8 cellular contexts compared by ENCODE assay signal in genomic region chr17:18087610-18088491, GRCh38. TPM values are rescaled to one million over a fixed set of nuclear protein-coding genes. Genes with fewer than 3 reads are reported as not detected.
A peak's percentile ranks its signal among the peaks of the same experiment; 100 is the strongest.
DNase-seq lines count a peak whose midpoint lies in the region; ATAC-seq and TF ChIP-seq lines count a peak whose summit lies in the region.

TSS of gene DRG2 (plus strand) at chr17:18087948. CDS start at chr17:18088024, 76 bp downstream.

- H4K8ac ChIP-seq in mesendoderm (ENCODE audit: low read depth, low read length) = peak within 1 kb of the TSS; percentile 94

- H3K4ac ChIP-seq in mesendoderm (ENCODE audit: low read depth, low read length) = peak within 1 kb of the TSS; percentile 91

- H3K18ac ChIP-seq in mesendoderm (ENCODE audit: low read length) = peak within 1 kb of the TSS; percentile 9

- H3K27ac ChIP-seq in CD8-positive, alpha-beta memory T cell (ENCODE audit: low read depth, low read length) = peak within 1 kb of the TSS; percentile 89
- H3K27ac ChIP-seq in endodermal cell (ENCODE audit: low read depth, low read length) (peak within 1 kb of the TSS; percentile 74), mesendoderm (ENCODE audit: low read depth, low read length) (no peak within 1 kb of the TSS)

- peak within 1 kb of the TSS; percentile 96 to 99 (median 98) for H3K4me3 Mint-ChIP-seq in CD8-positive, alpha-beta memory T cell
- peak within 1 kb of the TSS; percentile 99 for H3K4me3 Mint-ChIP-seq in activated CD8-positive, alpha-beta memory T cell treated with anti-CD3 and anti-CD28 coated beads, Interleukin-2, amount 10 ng/mL, durations not matched to agents 7 days and 5 days
- peak within 1 kb of the TSS; percentile 96 for H3K4me3 Mint-ChIP-seq in endodermal cell

- peak; percentile 80 for ATAC-seq in GM19468 (IDR thresholded peaks at IDR 0.05; ENCODE audit: extremely low read depth, unreplicated experiment)
- peak; percentile 95 for ATAC-seq in activated CD8-positive, alpha-beta memory T cell treated with anti-CD3 and anti-CD28 coated beads, Interleukin-2, amount 10 ng/mL, durations not matched to agents 7 days and 5 days

- H3K36me3 ChIP-seq in CD8-positive, alpha-beta memory T cell (ENCODE audit: insufficient read depth, low read length) = no peaks in the 10 kb centered on the region
- H3K36me3 ChIP-seq in NT2/D1 (ENCODE audit: insufficient read depth, insufficient read length, low read length) (peaks cover 17% of the 10 kb centered on the region), endodermal cell (ENCODE audit: control insufficient read depth, insufficient read depth, low read length) (no peaks in the 10 kb centered on the region), mesendoderm (ENCODE audit: control insufficient read depth, insufficient read depth, low read length) (no peaks in the 10 kb centered on the region)

- no peak for TF ChIP-seq CTCF in endodermal cell (conservative IDR thresholded peaks at IDR 0.05)

- H3K23ac ChIP-seq in mesendoderm (ENCODE audit: low read length) = peak within 1 kb of the TSS; percentile 45

- H3K27me3 Mint-ChIP-seq in CD8-positive, alpha-beta memory T cell = no peaks in the 10 kb centered on the region
- H3K27me3 Mint-ChIP-seq in activated CD8-positive, alpha-beta memory T cell treated with anti-CD3 and anti-CD28 coated beads, Interleukin-2, amount 10 ng/mL, durations not matched to agents 7 days and 5 days = no peaks in the 10 kb centered on the region
- H3K27me3 Mint-ChIP-seq in endodermal cell (ENCODE audit: insufficient read depth) = no peaks in the 10 kb centered on the region

- H3K4me2 ChIP-seq in mesendoderm (ENCODE audit: low read length) = peak within 1 kb of the TSS; percentile 88

- peaks cover 20% of the 10 kb centered on the region for H3K4me1 ChIP-seq in CD8-positive, alpha-beta memory T cell (ENCODE audit: insufficient read depth, low read length)
- H3K4me1 ChIP-seq in NT2/D1 (ENCODE audit: insufficient read depth, insufficient read length) (peaks cover 3% of the 10 kb centered on the region), endodermal cell (ENCODE audit: control insufficient read depth, insufficient read depth, low read length) (no peaks in the 10 kb centered on the region), mesendoderm (ENCODE audit: control insufficient read depth, low read depth, low read length) (peaks cover 2% of the 10 kb centered on the region)

- H3K4me3 ChIP-seq in CD8-positive, alpha-beta memory T cell (ENCODE audit: low read length) = peak within 1 kb of the TSS; percentile 96
- H3K4me3 ChIP-seq in NT2/D1 (ENCODE audit: insufficient read length, low read depth) = peak within 1 kb of the TSS; percentile 88
- H3K4me3 ChIP-seq in endodermal cell (ENCODE audit: low read length) = peak within 1 kb of the TSS; percentile 98
- H3K4me3 ChIP-seq in mesendoderm (ENCODE audit: low read length) = peak within 1 kb of the TSS; percentile 83

- peak within 1 kb of the TSS; percentile 88 for H3K9ac ChIP-seq in NT2/D1 (ENCODE audit: insufficient read length, low read depth)
- H3K9ac ChIP-seq in endodermal cell (ENCODE audit: extremely low read depth, low read length, poor library complexity, severe bottlenecking) = peak within 1 kb of the TSS; percentile 73
- peak within 1 kb of the TSS; percentile 78 for H3K9ac ChIP-seq in mesendoderm (ENCODE audit: low read length)

- H3K79me1 ChIP-seq in mesendoderm (ENCODE audit: low read length) = peaks cover 10% of the 10 kb centered on the region

- H3K79me2 ChIP-seq in mesendoderm (ENCODE audit: control insufficient read depth, insufficient read depth, low read length) = peaks cover 10% of the 10 kb centered on the region

- POLR2A ChIA-PET in CD8-positive, alpha-beta memory T cell (lab: Charles Lee) = interaction anchor here (0.5 kb wide), 1 partner anchor 725 kb away, joined by 4 read pairs; no protein-coding TSS in a partner anchor

- CTCF ChIA-PET in CD8-positive, alpha-beta memory T cell (lab: Charles Lee) = no interaction called here
- CTCF ChIA-PET in activated CD8-positive, alpha-beta memory T cell treated with anti-CD3 and anti-CD28 coated beads, Interleukin-2, amount 10 ng/mL, durations not matched to agents 7 days and 5 days (lab: Charles Lee) = interaction anchor here (1.2 to 1.4 kb wide), 2 partner anchors 19 to 50 kb away, joined by 3 to 4 read pairs; no protein-coding TSS in a partner anchor

- H3K56ac ChIP-seq in mesendoderm (ENCODE audit: low read length) = peak within 1 kb of the TSS; percentile 91

- WGBS in endodermal cell (ENCODE audit: insufficient coverage in 1 of 2, insufficient read length in 1 of 2), 2 experiments = 3 to 4% methylated on average over 43 to 52 of the region's 52 CpGs
- no CpG with 5 or more reads among the region's 52 CpGs for WGBS in mesendoderm (ENCODE audit: extremely low coverage, insufficient coverage, low lambda C conversion rate)

- peaks cover 24 to 41% (median 32%) of the 10 kb centered on the region in 3 donors for H3K4me1 Mint-ChIP-seq in CD8-positive, alpha-beta memory T cell
- H3K4me1 Mint-ChIP-seq in activated CD8-positive, alpha-beta memory T cell treated with anti-CD3 and anti-CD28 coated beads, Interleukin-2, amount 10 ng/mL, durations not matched to agents 7 days and 5 days = peaks cover 25% of the 10 kb centered on the region
- H3K4me1 Mint-ChIP-seq in endodermal cell = peaks cover 9% of the 10 kb centered on the region

- peak within 1 kb of the TSS; percentile 77 for H4K5ac ChIP-seq in mesendoderm (ENCODE audit: low read length)

- no peaks in the 10 kb centered on the region for H3K9me3 ChIP-seq in CD8-positive, alpha-beta memory T cell (ENCODE audit: low read length)
- H3K9me3 ChIP-seq in NT2/D1 (ENCODE audit: insufficient read depth, low read length) = no peaks in the 10 kb centered on the region
- no peaks in the 10 kb centered on the region for H3K9me3 ChIP-seq in endodermal cell (ENCODE audit: control insufficient read depth, low read length)

- no peaks in the 10 kb centered on the region for H3K27me3 ChIP-seq in CD8-positive, alpha-beta memory T cell (ENCODE audit: insufficient read depth, low read length, poor library complexity, severe bottlenecking)
- H3K27me3 ChIP-seq in NT2/D1 (ENCODE audit: insufficient read depth, insufficient read length) = no peaks in the 10 kb centered on the region
- H3K27me3 ChIP-seq in endodermal cell (ENCODE audit: control insufficient read depth, insufficient read depth, low read length, poor library complexity, severe bottlenecking) = no peaks in the 10 kb centered on the region
- no peaks in the 10 kb centered on the region for H3K27me3 ChIP-seq in mesendoderm (ENCODE audit: insufficient read depth, low read length, poor library complexity)

- peak; percentile 77 to 89 (median 83) for DNase-seq in CD8-positive, alpha-beta memory T cell
- DNase-seq in HT-29 (ENCODE audit: low spot score) = peak; percentile 87
- peak; percentile 80 for DNase-seq in NT2/D1 (ENCODE audit: low read depth, low spot score)
- DNase-seq in activated CD8-positive, alpha-beta memory T cell treated with anti-CD3 and anti-CD28 coated beads, Interleukin-2, amount 10 ng/mL, durations not matched to agents 7 days and 5 days = peak; percentile 91
- DNase-seq in endodermal cell = peak; percentile 99
- peak; percentile 94 for DNase-seq in mesendoderm
- DNase-seq in stimulated activated CD8-positive, alpha-beta memory T cell treated with anti-CD3 and anti-CD28 coated beads, Interleukin-12 subunit alpha, Interleukin-12 subunit beta, amount 100 ng/mL, for 4 hours (ENCODE audit: low read depth) = peak; percentile 78

- H3K9me3 Mint-ChIP-seq in CD8-positive, alpha-beta memory T cell = no peaks in the 10 kb centered on the region
- H3K9me3 Mint-ChIP-seq in activated CD8-positive, alpha-beta memory T cell treated with anti-CD3 and anti-CD28 coated beads, Interleukin-2, amount 10 ng/mL, durations not matched to agents 7 days and 5 days (ENCODE audit: low read depth) = no peaks in the 10 kb centered on the region
- no peaks in the 10 kb centered on the region for H3K9me3 Mint-ChIP-seq in endodermal cell

- peak within 1 kb of the TSS; percentile 97 to 100 (median 99) for H3K27ac Mint-ChIP-seq in CD8-positive, alpha-beta memory T cell
- H3K27ac Mint-ChIP-seq in activated CD8-positive, alpha-beta memory T cell treated with anti-CD3 and anti-CD28 coated beads, Interleukin-2, amount 10 ng/mL, durations not matched to agents 7 days and 5 days = peak within 1 kb of the TSS; percentile 96
- peak within 1 kb of the TSS; percentile 95 for H3K27ac Mint-ChIP-seq in endodermal cell

- H2BK120ac ChIP-seq in mesendoderm (ENCODE audit: low read depth, low read length) = no peak within 1 kb of the TSS

- H3K36me3 Mint-ChIP-seq in CD8-positive, alpha-beta memory T cell = peaks cover 0 to 28% (median 2%) of the 10 kb centered on the region in 3 donors
- H3K36me3 Mint-ChIP-seq in activated CD8-positive, alpha-beta memory T cell treated with anti-CD3 and anti-CD28 coated beads, Interleukin-2, amount 10 ng/mL, durations not matched to agents 7 days and 5 days = peaks cover 2% of the 10 kb centered on the region
- peaks cover 9% of the 10 kb centered on the region for H3K36me3 Mint-ChIP-seq in endodermal cell (ENCODE audit: low read depth)

- no peak within 1 kb of the TSS for H2BK5ac ChIP-seq in mesendoderm (ENCODE audit: low read length)

- H2BK15ac ChIP-seq in mesendoderm (replicated peaks; ENCODE audit: low read depth) = no peak within 1 kb of the TSS

- H2AK5ac ChIP-seq in mesendoderm (ENCODE audit: low read length) = peak within 1 kb of the TSS; percentile 62

RNA-seq across cellular contexts. Expression of gene DRG2, which starts in this region (rescaled TPM):
- 10 to 100 TPM; 52.9 to 54.2 TPM for total RNA-seq in CD8-positive, alpha-beta memory T cell
- polyA plus RNA-seq in CD8-positive, alpha-beta memory T cell = 51.7 TPM
- 43.7 and 46.0 TPM in 2 replicates for total RNA-seq in HT-29 (2014; rRNA removed; shearing (Covaris generic))
- total RNA-seq in activated CD8-positive, alpha-beta memory T cell treated with anti-CD3 and anti-CD28 coated beads, Interleukin-2, amount 10 ng/mL, durations not matched to agents 7 days and 5 days = 10 to 100 TPM; 54.5 to 57.0 TPM
- total RNA-seq in endodermal cell = 10 to 100 TPM; 45.1 to 49.9 TPM
- polyA plus RNA-seq in endodermal cell (2013, experiment 1 of 2) = 38.1 TPM
- polyA plus RNA-seq in endodermal cell (2013, experiment 2 of 2) = 38.7 TPM
- polyA plus RNA-seq in mesendoderm (2013, experiment 1 of 2) = 29.1 TPM
- 29.1 TPM for polyA plus RNA-seq in mesendoderm (2013, experiment 2 of 2)
